In genomic region chr12:80293759-80294158, GRCh38 we compare ENCODE assay signal across 16 cellular contexts.
A peak's percentile ranks its signal among the peaks of the same experiment; 100 is the strongest.
DNase-seq lines count a peak whose midpoint lies in the region; ATAC-seq and TF ChIP-seq lines count a peak whose summit lies in the region.
"Had no signal": no experiment of that assay in that cellular context is flagged by ENCODE, and none has a peak within 500 bp of the region (broad histone marks: within the 10 kb centered on the region; RNA-seq: fewer than 3 reads in every experiment).

No MANE protein-coding gene starts in this region.

- H3K27ac ChIP-seq in gastroesophageal sphincter, result no peak overlapping the region
- H3K27ac ChIP-seq: skin epidermis had no signal

- no peaks in the 10 kb centered on the region for H3K9me3 Mint-ChIP-seq in activated naive CD4-positive, alpha-beta T cell treated with anti-CD3 and anti-CD28 coated beads for 36 hours
- no peaks in the 10 kb centered on the region for H3K9me3 Mint-ChIP-seq in activated T-helper 17 cell treated with anti-CD3 and anti-CD28 coated beads, Interleukin-2, amount 50 U/mL, for 72 hours
- H3K9me3 Mint-ChIP-seq: activated CD4-positive, alpha-beta memory T cell treated with anti-CD3 and anti-CD28 coated beads, Interleukin-2, amount 10 ng/mL, durations not matched to agents 7 days and 5 days; natural killer cell treated with Interleukin-12 subunit alpha and Interleukin-12 subunit beta and Interleukin-15 and Interleukin-18, amount 100 ng/mL, for 72 hours had no signal

- ATAC-seq in GM18502 (IDR thresholded peaks at IDR 0.05; ENCODE audit: poor library complexity, unreplicated experiment) (peak; percentile 69), GM21381 (IDR thresholded peaks at IDR 0.05; ENCODE audit: unreplicated experiment) (peak; percentile 70), HG03025 (IDR thresholded peaks at IDR 0.05; ENCODE audit: low FRiP score, unreplicated experiment) (peak; percentile 94), gastroesophageal sphincter (no peak)
- ATAC-seq in activated T-helper 17 cell treated with anti-CD3 and anti-CD28 coated beads, Interleukin-2, amount 50 U/mL, for 72 hours (replicated peaks), result no peak
- ATAC-seq: GM23338; natural killer cell treated with Interleukin-12 subunit alpha and Interleukin-12 subunit beta and Interleukin-15 and Interleukin-18, amount 100 ng/mL, for 72 hours had no signal

- no peak overlapping the region for H3K4me3 Mint-ChIP-seq in activated naive CD4-positive, alpha-beta T cell treated with anti-CD3 and anti-CD28 coated beads for 36 hours
- no peak overlapping the region for H3K4me3 Mint-ChIP-seq in activated T-helper 17 cell treated with anti-CD3 and anti-CD28 coated beads, Interleukin-2, amount 50 U/mL, for 72 hours
- H3K4me3 Mint-ChIP-seq: activated CD4-positive, alpha-beta memory T cell treated with anti-CD3 and anti-CD28 coated beads, Interleukin-2, amount 10 ng/mL, durations not matched to agents 7 days and 5 days; dendritic cell treated with granulocyte-macrophage colony-stimulating factor and Interleukin-4, amounts not matched to agents 40 ng/mL and 50 ng/mL, for 4 days; GM23338; natural killer cell treated with Interleukin-12 subunit alpha and Interleukin-12 subunit beta and Interleukin-15 and Interleukin-18, amount 100 ng/mL, for 72 hours had no signal

- H3K9me3 ChIP-seq in gastroesophageal sphincter, result no peaks in the 10 kb centered on the region
- H3K9me3 ChIP-seq: SK-N-SH had no signal

- no peaks in the 10 kb centered on the region for H3K4me1 ChIP-seq in gastroesophageal sphincter

- WGBS in gastroesophageal sphincter (ENCODE audit: low coverage in 1 of 2), 2 donors, result 67 to 75% methylated on average over 1 of the region's 1 CpG

- H3K36me3 Mint-ChIP-seq in activated naive CD4-positive, alpha-beta T cell treated with anti-CD3 and anti-CD28 coated beads for 36 hours (ENCODE audit: low read depth), result no peaks in the 10 kb centered on the region
- no peaks in the 10 kb centered on the region for H3K36me3 Mint-ChIP-seq in activated T-helper 17 cell treated with anti-CD3 and anti-CD28 coated beads, Interleukin-2, amount 50 U/mL, for 72 hours (ENCODE audit: low read depth)
- H3K36me3 Mint-ChIP-seq: natural killer cell treated with Interleukin-12 subunit alpha and Interleukin-12 subunit beta and Interleukin-15 and Interleukin-18, amount 100 ng/mL, for 72 hours had no signal

- TF ChIP-seq POLR2A in gastroesophageal sphincter (IDR thresholded peaks at IDR 0.05), result no peak

- DNase-seq in NCI-H1417 treated with DMSO at 0.1 percent for 48 hours (lab: John Stamatoyannopoulos, UW) (peak; percentile 85), GM10266 (ENCODE audit: extremely low spot score) (no peak)
- DNase-seq in activated naive CD4-positive, alpha-beta T cell treated with anti-CD3 and anti-CD28 coated beads for 36 hours, result no peak
- DNase-seq: activated CD4-positive, alpha-beta memory T cell treated with anti-CD3 and anti-CD28 coated beads, Interleukin-2, amount 10 ng/mL, durations not matched to agents 7 days and 5 days; islet precursor cell; NCI-H345; SK-N-SH had no signal

- H3K27me3 Mint-ChIP-seq in activated naive CD4-positive, alpha-beta T cell treated with anti-CD3 and anti-CD28 coated beads for 36 hours (ENCODE audit: low read depth), result peaks cover 5% of the 10 kb centered on the region
- H3K27me3 Mint-ChIP-seq in activated T-helper 17 cell treated with anti-CD3 and anti-CD28 coated beads, Interleukin-2, amount 50 U/mL, for 72 hours, result peaks cover 5% of the 10 kb centered on the region
- H3K27me3 Mint-ChIP-seq: activated CD4-positive, alpha-beta memory T cell treated with anti-CD3 and anti-CD28 coated beads, Interleukin-2, amount 10 ng/mL, durations not matched to agents 7 days and 5 days; dendritic cell treated with granulocyte-macrophage colony-stimulating factor and Interleukin-4, amounts not matched to agents 40 ng/mL and 50 ng/mL, for 4 days had no signal

- H3K4me1 Mint-ChIP-seq in activated naive CD4-positive, alpha-beta T cell treated with anti-CD3 and anti-CD28 coated beads for 36 hours (ENCODE audit: low read depth), result no peaks in the 10 kb centered on the region
- no peaks in the 10 kb centered on the region for H3K4me1 Mint-ChIP-seq in activated T-helper 17 cell treated with anti-CD3 and anti-CD28 coated beads, Interleukin-2, amount 50 U/mL, for 72 hours
- H3K4me1 Mint-ChIP-seq: activated CD4-positive, alpha-beta memory T cell treated with anti-CD3 and anti-CD28 coated beads, Interleukin-2, amount 10 ng/mL, durations not matched to agents 7 days and 5 days; GM23338 had no signal

- no peak overlapping the region for H3K27ac Mint-ChIP-seq in activated naive CD4-positive, alpha-beta T cell treated with anti-CD3 and anti-CD28 coated beads for 36 hours
- no peak overlapping the region for H3K27ac Mint-ChIP-seq in activated T-helper 17 cell treated with anti-CD3 and anti-CD28 coated beads, Interleukin-2, amount 50 U/mL, for 72 hours
- H3K27ac Mint-ChIP-seq: activated CD4-positive, alpha-beta memory T cell treated with anti-CD3 and anti-CD28 coated beads, Interleukin-2, amount 10 ng/mL, durations not matched to agents 7 days and 5 days; dendritic cell treated with granulocyte-macrophage colony-stimulating factor and Interleukin-4, amounts not matched to agents 40 ng/mL and 50 ng/mL, for 4 days; GM23338; natural killer cell treated with Interleukin-12 subunit alpha and Interleukin-12 subunit beta and Interleukin-15 and Interleukin-18, amount 100 ng/mL, for 72 hours had no signal

- H3K36me3 ChIP-seq in gastroesophageal sphincter, result no peaks in the 10 kb centered on the region

- H3K27me3 ChIP-seq in gastroesophageal sphincter, result no peaks in the 10 kb centered on the region

- TF ChIP-seq CTCF in GM10266 (IDR thresholded peaks at IDR 0.05; ENCODE audit: control insufficient read depth, insufficient read depth, low read depth, missing control alignments) (no peak), gastroesophageal sphincter (IDR thresholded peaks at IDR 0.05) (no peak)

- TF ChIP-seq EP300 in gastroesophageal sphincter (IDR thresholded peaks at IDR 0.05), result no peak

- CTCF ChIA-PET in activated naive CD4-positive, alpha-beta T cell treated with anti-CD3 and anti-CD28 coated beads for 36 hours (lab: Charles Lee), result no interaction called here

- no peak overlapping the region for H3K4me3 ChIP-seq in gastroesophageal sphincter
- H3K4me3 ChIP-seq: GM23338, skin epidermis had no signal

- intact Hi-C loops in activated naive CD4-positive, alpha-beta T cell treated with anti-CD3 and anti-CD28 coated beads for 36 hours (cut with micrococcal nuclease), result no loop called here

Comparison
In these comparisons a context has a peak if more than half of its experiments do, and no peak if none do; other contexts are left out.
1. ATAC-seq: peak in GM18502 (single experiment), GM21381 (single experiment) and HG03025 (single experiment); none in gastroesophageal sphincter (single experiment) and activated T-helper 17 cell treated with anti-CD3 and anti-CD28 coated beads, Interleukin-2, amount 50 U/mL, for 72 hours (single experiment).